1 cellular context compared by ENCODE assay signal in genomic region chr4:54367059-54367458, GRCh38.
TF ChIP-seq lines count a peak whose summit lies in the region.

No MANE protein-coding gene starts in this region.

TF ChIP-seq in SK-N-SH, 30 proteins besides CTCF, POLR2A, EP300 and RAD21 (continued from another document):
- TF ChIP-seq ZBTB33 (IDR thresholded peaks at IDR 0.05; ENCODE audit: borderline replicate concordance, low read depth) (no peak), SIN3A (IDR thresholded peaks at IDR 0.05; ENCODE audit: borderline replicate concordance, low read depth, low read length) (no peak), GATA2 (CRISPR knock-in tag; IDR thresholded peaks at IDR 0.05) (no peak), MEF2A (IDR thresholded peaks at IDR 0.05; ENCODE audit: borderline replicate concordance, low read depth) (no peak), NFIC (IDR thresholded peaks at IDR 0.05; ENCODE audit: borderline replicate concordance) (no peak), IRF3 (IDR thresholded peaks at IDR 0.05; ENCODE audit: low read depth, low read length) (no peak), FOXJ3 (CRISPR knock-in tag; IDR thresholded peaks at IDR 0.05) (no peak), TCF12 (IDR thresholded peaks at IDR 0.05) (no peak), FOXM1 (IDR thresholded peaks at IDR 0.05; ENCODE audit: low read depth) (no peak), RXRA (IDR thresholded peaks at IDR 0.05; ENCODE audit: borderline replicate concordance, low read depth) (no peak)
